In the genomic region with DNA sequence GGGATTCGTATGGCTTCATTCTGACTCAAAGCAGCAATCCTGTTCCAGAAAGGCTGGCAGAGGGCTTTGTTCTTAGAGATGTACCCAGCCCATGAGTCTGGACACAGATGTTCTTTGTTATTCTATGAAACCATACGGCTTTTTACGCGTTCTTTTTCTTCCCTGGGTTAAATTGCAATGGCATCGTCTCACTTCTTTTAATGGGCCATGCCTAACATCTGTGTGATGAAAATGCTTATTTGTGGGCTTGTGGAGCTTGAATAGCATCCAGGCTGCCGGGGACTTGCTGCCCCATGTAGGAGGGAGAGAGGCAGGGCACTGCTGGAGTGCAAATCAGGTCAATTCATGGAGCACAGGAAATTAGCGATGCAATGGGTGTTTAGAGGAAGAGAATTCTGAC, we compare ENCODE assay signal across 11 cellular contexts.
DNase-seq lines count a peak whose midpoint lies in the region; ATAC-seq lines count a peak whose summit lies in the region.
"Had no signal": no experiment of that assay in that cellular context is flagged by ENCODE, and none has a peak within 500 bp of the region (broad histone marks: within the 10 kb centered on the region; RNA-seq: fewer than 3 reads in every experiment).

No MANE protein-coding gene starts in this region.

- DNase-seq in EH (ENCODE audit: low read depth), result peak; percentile 67
- DNase-seq in NCI-H2171 (lab: John Stamatoyannopoulos, UW), result peak; percentile 51
- DNase-seq in dedifferentiated amniotic fluid mesenchymal stem cell (ENCODE audit: extremely low spot score), result peak; percentile 62
- peak; percentile 83 for DNase-seq in pons (ENCODE audit: low spot score)
- DNase-seq: endodermal cell, left ventricle myocardium superior, NCI-H2029, tibial artery had no signal

- ATAC-seq in GM19463 (IDR thresholded peaks at IDR 0.05; ENCODE audit: unreplicated experiment) (no peak), GM21576 (IDR thresholded peaks at IDR 0.05; ENCODE audit: unreplicated experiment) (no peak), HG02642 (IDR thresholded peaks at IDR 0.05; ENCODE audit: poor library complexity, unreplicated experiment) (no peak)
- ATAC-seq: left ventricle myocardium superior had no signal
